Comparison of ENCODE assay signal across 9 cellular contexts in the genomic region with DNA sequence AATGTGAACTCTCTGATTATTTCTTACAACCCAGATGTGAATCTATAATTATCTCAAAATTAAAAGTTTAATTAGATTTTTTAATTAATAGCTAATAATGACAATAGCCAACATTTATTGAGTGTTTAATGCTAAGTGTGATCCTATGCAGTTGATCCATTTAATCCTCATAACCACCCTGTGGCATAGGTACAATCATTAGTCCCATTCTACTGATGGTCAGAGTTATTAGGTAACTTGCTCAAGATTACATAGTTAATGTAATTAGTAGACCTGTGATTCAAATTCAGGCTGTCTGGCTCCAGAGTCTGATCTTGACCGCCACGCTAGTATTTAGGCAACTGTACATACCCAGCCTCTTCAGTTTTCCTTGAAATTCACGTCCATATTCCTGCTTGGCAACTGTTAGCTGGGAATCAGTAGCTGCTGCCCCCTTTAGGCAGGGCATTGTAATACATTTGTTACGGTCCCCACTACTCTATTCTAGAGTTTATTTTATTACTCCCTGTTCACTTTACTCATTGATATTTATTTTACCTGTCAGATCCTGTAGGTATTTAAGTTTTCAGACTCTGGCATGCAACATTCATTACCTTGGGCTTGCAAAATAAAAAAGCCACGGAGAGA. TPM values are rescaled to one million over a fixed set of nuclear protein-coding genes. Genes with fewer than 3 reads are reported as not detected.
DNase-seq lines count a peak whose midpoint lies in the region; ATAC-seq and TF ChIP-seq lines count a peak whose summit lies in the region.
"Had no signal": no experiment of that assay in that cellular context is flagged by ENCODE, and none has a peak within 500 bp of the region (broad histone marks: within the 10 kb centered on the region; RNA-seq: fewer than 3 reads in every experiment).

No MANE protein-coding gene starts in this region.

- TF ChIP-seq CTCF in DND-41 (IDR thresholded peaks at IDR 0.05; ENCODE audit: borderline replicate concordance, extremely low read depth, low read length, poor library complexity, severe bottlenecking) (peak; percentile 60), WTC11 (IDR thresholded peaks at IDR 0.05) (peak; percentile 54; the same call in 1 of the 2 replicates), lung (IDR thresholded peaks at IDR 0.05; ENCODE audit: control extremely low read depth, extremely low read depth) (peak; percentile 19), nephron progenitor cell (IDR thresholded peaks at IDR 0.05) (no peak)

- CTCF ChIA-PET in WTC11 (lab: Charles Lee) = interaction anchor here (0.6 to 1.9 kb wide), 12 partner anchors 9 to 163 kb away, joined by 3 to 9 read pairs (median 3); partner anchors contain the start of gene SLAIN2

- DNase-seq in DND-41 = no peak
- DNase-seq in WTC11 (ENCODE audit: low spot score) = peak; percentile 39
- no peak for DNase-seq in lung (ENCODE audit: low spot score)
- no peak for DNase-seq in NK-92 (lab: John Stamatoyannopoulos, UW; ENCODE audit: unreplicated experiment)
- DNase-seq in hypothalamus (lab: John Stamatoyannopoulos, UW) = no peak
- DNase-seq in nephron progenitor cell = no peak

- H3K9ac ChIP-seq in DND-41 (ENCODE audit: low read depth, low read length) = no peak overlapping the region

- no peak overlapping the region for H3K4me3 ChIP-seq in DND-41 (ENCODE audit: low read depth in 1 of 2, low read length in 2 of 2)
- no peak overlapping the region for H3K4me3 ChIP-seq in lung

- no peaks in the 10 kb centered on the region for H4K20me1 ChIP-seq in DND-41 (ENCODE audit: insufficient read depth, low read length)

- POLR2A ChIA-PET in WTC11 (lab: Charles Lee) = no interaction called here

- peaks cover 6% of the 10 kb centered on the region for H3K4me1 Mint-ChIP-seq in WTC11
- no peaks in the 10 kb centered on the region for H3K4me1 Mint-ChIP-seq in nephron progenitor cell
- H3K4me1 Mint-ChIP-seq: T-cell had no signal

- H2AFZ ChIP-seq in DND-41 (ENCODE audit: low read depth, low read length) = no peak overlapping the region

- no peaks in the 10 kb centered on the region for H3K4me1 ChIP-seq in DND-41 (ENCODE audit: insufficient read depth, low read length)
- no peaks in the 10 kb centered on the region for H3K4me1 ChIP-seq in lung (ENCODE audit: control insufficient read depth in 2 of 2, insufficient read depth in 2 of 2, low read length in 2 of 2)

- ATAC-seq in DND-41 (ENCODE audit: insufficient read depth, low read depth) = no peak
- peak; percentile 51 for ATAC-seq in HG02798 (IDR thresholded peaks at IDR 0.05; ENCODE audit: poor library complexity, unreplicated experiment)
- peak; percentile 75 for ATAC-seq in WTC11
- ATAC-seq in lung (ENCODE audit: insufficient read depth, low FRiP score) = no peak
- no peak for ATAC-seq in HG03135 (IDR thresholded peaks at IDR 0.05; ENCODE audit: unreplicated experiment)
- ATAC-seq: T-cell had no signal

- no peak overlapping the region for H3K27ac Mint-ChIP-seq in WTC11
- no peak overlapping the region for H3K27ac Mint-ChIP-seq in nephron progenitor cell
- H3K27ac Mint-ChIP-seq: T-cell had no signal

- H3K36me3 ChIP-seq in DND-41 (ENCODE audit: insufficient read depth, low read length) = no peaks in the 10 kb centered on the region
- H3K36me3 ChIP-seq in lung (ENCODE audit: control insufficient read depth in 2 of 2, insufficient read depth in 2 of 2, low read length in 2 of 2) = no peaks in the 10 kb centered on the region

- H3K4me2 ChIP-seq in DND-41 (ENCODE audit: insufficient read depth, low read length) = no peak overlapping the region

- H3K4me3 Mint-ChIP-seq in WTC11 (no peak overlapping the region), nephron progenitor cell (no peak overlapping the region)
- H3K4me3 Mint-ChIP-seq: T-cell had no signal

- WGBS in lung, 2 donors = 50 to 63% methylated on average over 5 of the region's 5 CpGs

- H3K9me3 ChIP-seq in DND-41 (ENCODE audit: insufficient read depth, low read length, severe bottlenecking) (no peaks in the 10 kb centered on the region), lung (ENCODE audit: control insufficient read depth in 2 of 2, insufficient read depth in 1 of 2, low read length in 1 of 2) (peaks cover 0 to 2% of the 10 kb centered on the region in 2 donors)

- H3K9me3 Mint-ChIP-seq in WTC11 = peaks cover 30% of the 10 kb centered on the region
- H3K9me3 Mint-ChIP-seq in nephron progenitor cell = peaks cover 34% of the 10 kb centered on the region

- H3K27me3 Mint-ChIP-seq in WTC11 (ENCODE audit: low read depth) = no peaks in the 10 kb centered on the region; the same call in 1 of the 2 replicates
- no peaks in the 10 kb centered on the region for H3K27me3 Mint-ChIP-seq in nephron progenitor cell (ENCODE audit: low read depth, poor library complexity)
- H3K27me3 Mint-ChIP-seq: T-cell had no signal

- H3K36me3 Mint-ChIP-seq in WTC11 = peaks cover 16% of the 10 kb centered on the region
- no peaks in the 10 kb centered on the region for H3K36me3 Mint-ChIP-seq in nephron progenitor cell (ENCODE audit: low read depth)
- H3K36me3 Mint-ChIP-seq: T-cell had no signal

- no peaks in the 10 kb centered on the region for H3K27me3 ChIP-seq in DND-41 (ENCODE audit: insufficient read depth, low read length, poor library complexity)
- no peaks in the 10 kb centered on the region for H3K27me3 ChIP-seq in lung (ENCODE audit: control insufficient read depth, insufficient read depth)

- H3K79me2 ChIP-seq in DND-41 (ENCODE audit: insufficient read depth, low read length) = no peaks in the 10 kb centered on the region

- H3K27ac ChIP-seq in DND-41 (ENCODE audit: low read length) = no peak overlapping the region
- no peak overlapping the region for H3K27ac ChIP-seq in lung (ENCODE audit: low read depth in 1 of 2, low read length in 1 of 2)

TF ChIP-seq in WTC11, 78 proteins besides CTCF, POLR2A, EP300 and RAD21:
- no peak for TF ChIP-seq GABPB1 (CRISPR knock-in tag; IDR thresholded peaks at IDR 0.05)
- no peak for TF ChIP-seq ESRRA (CRISPR knock-in tag; IDR thresholded peaks at IDR 0.05; ENCODE audit: borderline replicate concordance)

RNA-seq across cellular contexts. Expression of gene TEC, which starts 20.6 kb away (rescaled TPM):
- total RNA-seq in WTC11 (2021) (8.8 to 10.5 TPM (median 9.2 TPM) in 3 replicates), lung (10 to 100 TPM in 1 of 2 donors, 1 to 10 TPM in 1; 4.1 to 19.8 TPM)
- 1 to 10 TPM; 2.0 TPM for polyA plus RNA-seq in lung

RNA-seq across cellular contexts. Expression of gene SLAIN2, which starts 51.1 kb away (rescaled TPM):
- 31.2 to 35.8 TPM (median 33.8 TPM) in 3 replicates for total RNA-seq in WTC11 (2021)
- 10 to 100 TPM; 50.9 to 62.8 TPM for total RNA-seq in lung
- 10 to 100 TPM; 17.8 to 33.0 TPM for polyA plus RNA-seq in lung

Comparison
In these comparisons a context has a peak if more than half of its experiments do, and no peak if none do; other contexts are left out.
1. ATAC-seq: peak in HG02798 (single experiment) and WTC11 (single experiment); none in DND-41 (single experiment), lung (single experiment) and HG03135 (single experiment).